Comparison of ENCODE assay signal across 2 cellular contexts in genomic region chr20:24423794-24424307, GRCh38.
TF ChIP-seq lines count a peak whose summit lies in the region.

No MANE protein-coding gene starts in this region.

TF ChIP-seq in GM23338, 12 proteins besides CTCF, POLR2A, EP300 and RAD21 (continued from another document):
- TF ChIP-seq, protein P1, sequence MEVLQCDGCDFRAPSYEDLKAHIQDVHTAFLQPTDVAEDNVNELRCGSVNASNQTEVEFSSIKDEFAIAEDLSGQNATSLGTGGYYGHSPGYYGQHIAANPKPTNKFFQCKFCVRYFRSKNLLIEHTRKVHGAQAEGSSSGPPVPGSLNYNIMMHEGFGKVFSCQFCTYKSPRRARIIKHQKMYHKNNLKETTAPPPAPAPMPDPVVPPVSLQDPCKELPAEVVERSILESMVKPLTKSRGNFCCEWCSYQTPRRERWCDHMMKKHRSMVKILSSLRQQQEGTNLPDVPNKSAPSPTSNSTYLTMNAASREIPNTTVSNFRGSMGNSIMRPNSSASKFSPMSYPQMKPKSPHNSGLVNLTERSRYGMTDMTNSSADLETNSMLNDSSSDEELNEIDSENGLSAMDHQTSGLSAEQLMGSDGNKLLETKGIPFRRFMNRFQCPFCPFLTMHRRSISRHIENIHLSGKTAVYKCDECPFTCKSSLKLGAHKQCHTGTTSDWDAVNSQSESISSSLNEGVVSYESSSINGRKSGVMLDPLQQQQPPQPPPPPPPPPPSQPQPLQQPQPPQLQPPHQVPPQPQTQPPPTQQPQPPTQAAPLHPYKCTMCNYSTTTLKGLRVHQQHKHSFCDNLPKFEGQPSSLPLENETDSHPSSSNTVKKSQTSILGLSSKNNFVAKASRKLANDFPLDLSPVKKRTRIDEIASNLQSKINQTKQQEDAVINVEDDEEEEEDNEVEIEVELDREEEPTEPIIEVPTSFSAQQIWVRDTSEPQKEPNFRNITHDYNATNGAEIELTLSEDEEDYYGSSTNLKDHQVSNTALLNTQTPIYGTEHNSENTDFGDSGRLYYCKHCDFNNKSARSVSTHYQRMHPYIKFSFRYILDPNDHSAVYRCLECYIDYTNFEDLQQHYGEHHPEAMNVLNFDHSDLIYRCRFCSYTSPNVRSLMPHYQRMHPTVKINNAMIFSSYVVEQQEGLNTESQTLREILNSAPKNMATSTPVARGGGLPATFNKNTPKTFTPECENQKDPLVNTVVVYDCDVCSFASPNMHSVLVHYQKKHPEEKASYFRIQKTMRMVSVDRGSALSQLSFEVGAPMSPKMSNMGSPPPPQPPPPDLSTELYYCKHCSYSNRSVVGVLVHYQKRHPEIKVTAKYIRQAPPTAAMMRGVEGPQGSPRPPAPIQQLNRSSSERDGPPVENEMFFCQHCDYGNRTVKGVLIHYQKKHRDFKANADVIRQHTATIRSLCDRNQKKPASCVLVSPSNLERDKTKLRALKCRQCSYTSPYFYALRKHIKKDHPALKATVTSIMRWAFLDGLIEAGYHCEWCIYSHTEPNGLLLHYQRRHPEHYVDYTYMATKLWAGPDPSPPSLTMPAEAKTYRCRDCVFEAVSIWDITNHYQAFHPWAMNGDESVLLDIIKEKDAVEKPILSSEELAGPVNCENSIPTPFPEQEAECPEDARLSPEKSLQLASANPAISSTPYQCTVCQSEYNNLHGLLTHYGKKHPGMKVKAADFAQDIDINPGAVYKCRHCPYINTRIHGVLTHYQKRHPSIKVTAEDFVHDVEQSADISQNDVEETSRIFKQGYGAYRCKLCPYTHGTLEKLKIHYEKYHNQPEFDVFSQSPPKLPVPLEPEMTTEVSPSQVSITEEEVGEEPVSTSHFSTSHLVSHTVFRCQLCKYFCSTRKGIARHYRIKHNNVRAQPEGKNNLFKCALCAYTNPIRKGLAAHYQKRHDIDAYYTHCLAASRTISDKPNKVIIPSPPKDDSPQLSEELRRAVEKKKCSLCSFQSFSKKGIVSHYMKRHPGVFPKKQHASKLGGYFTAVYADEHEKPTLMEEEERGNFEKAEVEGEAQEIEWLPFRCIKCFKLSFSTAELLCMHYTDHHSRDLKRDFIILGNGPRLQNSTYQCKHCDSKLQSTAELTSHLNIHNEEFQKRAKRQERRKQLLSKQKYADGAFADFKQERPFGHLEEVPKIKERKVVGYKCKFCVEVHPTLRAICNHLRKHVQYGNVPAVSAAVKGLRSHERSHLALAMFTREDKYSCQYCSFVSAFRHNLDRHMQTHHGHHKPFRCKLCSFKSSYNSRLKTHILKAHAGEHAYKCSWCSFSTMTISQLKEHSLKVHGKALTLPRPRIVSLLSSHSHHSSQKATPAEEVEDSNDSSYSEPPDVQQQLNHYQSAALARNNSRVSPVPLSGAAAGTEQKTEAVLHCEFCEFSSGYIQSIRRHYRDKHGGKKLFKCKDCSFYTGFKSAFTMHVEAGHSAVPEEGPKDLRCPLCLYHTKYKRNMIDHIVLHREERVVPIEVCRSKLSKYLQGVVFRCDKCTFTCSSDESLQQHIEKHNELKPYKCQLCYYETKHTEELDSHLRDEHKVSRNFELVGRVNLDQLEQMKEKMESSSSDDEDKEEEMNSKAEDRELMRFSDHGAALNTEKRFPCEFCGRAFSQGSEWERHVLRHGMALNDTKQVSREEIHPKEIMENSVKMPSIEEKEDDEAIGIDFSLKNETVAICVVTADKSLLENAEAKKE (CRISPR knock-in tag; IDR thresholded peaks at IDR 0.05) = no peak
- TF ChIP-seq EZH2phosphoT487 (IDR thresholded peaks at IDR 0.05; ENCODE audit: unreplicated experiment) = no peak

TF ChIP-seq in H1, 55 proteins besides CTCF, POLR2A, EP300 and RAD21 (continued from another document):
- TF ChIP-seq CHD7 (IDR thresholded peaks at IDR 0.05; ENCODE audit: insufficient replicate concordance, low read length) (no peak), CBX5 (IDR thresholded peaks at IDR 0.05; ENCODE audit: low read depth, low read length) (no peak)
